1 cellular context compared by ENCODE assay signal in the genomic region with DNA sequence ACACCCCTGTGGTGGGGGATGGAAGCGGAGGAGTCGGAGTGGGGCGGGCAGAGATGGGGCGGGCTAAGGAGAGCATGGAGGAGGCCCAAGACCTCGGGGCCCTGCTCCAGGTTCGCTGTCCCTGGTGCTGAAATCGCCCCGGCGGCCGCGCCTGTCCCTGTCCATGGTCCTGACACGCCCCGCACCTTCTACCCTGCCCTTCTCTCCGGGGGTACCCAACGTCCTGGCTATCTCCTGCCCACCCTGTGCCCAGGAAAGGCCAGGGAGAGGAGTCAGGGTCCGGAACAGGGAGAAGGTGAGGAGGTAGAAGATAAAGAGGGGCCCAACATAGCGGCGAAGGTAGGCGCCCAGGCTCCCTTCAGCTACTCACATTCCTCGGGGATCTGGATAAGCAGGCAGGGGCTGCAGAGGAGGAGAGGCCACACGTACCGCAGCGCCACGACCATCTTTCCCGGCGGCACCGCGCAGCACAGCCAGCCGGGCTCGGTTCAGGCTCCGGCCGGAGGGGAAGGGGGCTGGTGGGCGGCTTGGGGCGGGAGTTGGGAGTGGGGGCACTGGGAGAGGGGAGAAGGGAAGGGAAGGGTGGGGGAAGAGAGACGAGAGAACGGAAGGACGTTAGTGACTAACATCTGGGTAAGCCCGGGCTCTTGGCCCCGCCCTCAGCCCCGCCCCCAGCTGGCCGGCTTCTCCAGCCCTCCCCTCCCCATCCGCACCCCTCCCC.
A peak's percentile ranks its signal among the peaks of the same experiment; 100 is the strongest.
TF ChIP-seq lines count a peak whose summit lies in the region.

No MANE protein-coding gene starts in this region.

TF ChIP-seq in HepG2, 621 proteins besides CTCF, POLR2A, EP300 and RAD21 (continued from another document and continues in another):
- TF ChIP-seq CSRNP1 (CRISPR knock-in tag; IDR thresholded peaks at IDR 0.05) (peak; percentile 99), TOPORS (CRISPR knock-in tag; IDR thresholded peaks at IDR 0.05) (peak; percentile 100), KMT2A (CRISPR knock-in tag; IDR thresholded peaks at IDR 0.05) (peak; percentile 92), PRMT3 (CRISPR knock-in tag; IDR thresholded peaks at IDR 0.05; ENCODE audit: borderline replicate concordance, low read depth) (peak; percentile 99), CENPT (CRISPR knock-in tag; IDR thresholded peaks at IDR 0.05; ENCODE audit: low read depth) (peak; percentile 99), CEBPG (CRISPR knock-in tag; IDR thresholded peaks at IDR 0.05) (peak; percentile 62), YEATS2 (CRISPR knock-in tag; IDR thresholded peaks at IDR 0.05; ENCODE audit: borderline replicate concordance) (peak; percentile 95), E2F1 (CRISPR knock-in tag; IDR thresholded peaks at IDR 0.05) (peak; percentile 96), ZNF530 (CRISPR knock-in tag; IDR thresholded peaks at IDR 0.05; ENCODE audit: low read depth) (peak; percentile 98), ZNF207 (IDR thresholded peaks at IDR 0.05; ENCODE audit: borderline replicate concordance) (no peak), NFKBIZ (CRISPR knock-in tag; IDR thresholded peaks at IDR 0.05) (peak; percentile 100), ZMYM2 (CRISPR knock-in tag; IDR thresholded peaks at IDR 0.05) (peak; percentile 71), ZNF263 (CRISPR knock-in tag; IDR thresholded peaks at IDR 0.05) (peak; percentile 93), ZSCAN9 (CRISPR knock-in tag; IDR thresholded peaks at IDR 0.05; ENCODE audit: borderline replicate concordance) (peak; percentile 100), SMAD1 (CRISPR knock-in tag; IDR thresholded peaks at IDR 0.05; ENCODE audit: borderline replicate concordance, low read depth) (peak; percentile 97), SYNCRIP (IDR thresholded peaks at IDR 0.05; ENCODE audit: insufficient read depth, low read depth, low read length) (no peak), NR2F6 (IDR thresholded peaks at IDR 0.05) (no peak), NR2F6 (CRISPR knock-in tag; IDR thresholded peaks at IDR 0.05) (peak; percentile 86), SRY (CRISPR knock-in tag; IDR thresholded peaks at IDR 0.05) (peak; percentile 100), ZNF709 (CRISPR knock-in tag; IDR thresholded peaks at IDR 0.05) (peak; percentile 100), ZFP62 (CRISPR knock-in tag; IDR thresholded peaks at IDR 0.05) (no peak), ZFP91 (CRISPR knock-in tag; IDR thresholded peaks at IDR 0.05; ENCODE audit: borderline replicate concordance) (peak; percentile 84), SKIL (CRISPR knock-in tag; IDR thresholded peaks at IDR 0.05; ENCODE audit: borderline replicate concordance) (peak; percentile 86), ZMAT5 (CRISPR knock-in tag; IDR thresholded peaks at IDR 0.05; ENCODE audit: borderline replicate concordance, low read depth) (peak; percentile 98), ZNF275 (CRISPR knock-in tag; IDR thresholded peaks at IDR 0.05; ENCODE audit: borderline replicate concordance) (peak; percentile 100), RARG (CRISPR knock-in tag; IDR thresholded peaks at IDR 0.05; ENCODE audit: low read depth) (peak; percentile 99), SCMH1 (CRISPR knock-in tag; IDR thresholded peaks at IDR 0.05; ENCODE audit: borderline replicate concordance) (peak; percentile 84), GZF1 (CRISPR knock-in tag; IDR thresholded peaks at IDR 0.05) (peak; percentile 97), RCOR2 (CRISPR knock-in tag; IDR thresholded peaks at IDR 0.05) (peak; percentile 74; the same call in 1 of the 2 replicates), SRSF1 (optimal IDR thresholded peaks at IDR 0.05; ENCODE audit: low read depth, low read length) (no peak), PRPF4 (IDR thresholded peaks at IDR 0.05; ENCODE audit: low read depth, low read length, poor library complexity, severe bottlenecking) (no peak), MEF2D (CRISPR knock-in tag; IDR thresholded peaks at IDR 0.05) (peak; percentile 99), ZNF484 (CRISPR knock-in tag; IDR thresholded peaks at IDR 0.05; ENCODE audit: borderline replicate concordance, low read depth) (peak; percentile 97; the same call in 1 of the 2 replicates), E2F2 (CRISPR knock-in tag; IDR thresholded peaks at IDR 0.05; ENCODE audit: borderline replicate concordance) (peak; percentile 100; the same call in 1 of the 2 replicates), SAFB2 (CRISPR knock-in tag; IDR thresholded peaks at IDR 0.05; ENCODE audit: borderline replicate concordance, low read depth) (peak; percentile 100), NFE2L1 (CRISPR knock-in tag; IDR thresholded peaks at IDR 0.05; ENCODE audit: borderline replicate concordance) (peak; percentile 95; the same call in 1 of the 2 replicates), ZSCAN31 (CRISPR knock-in tag; IDR thresholded peaks at IDR 0.05; ENCODE audit: low read depth) (peak; percentile 100)
- TF ChIP-seq, protein P1, sequence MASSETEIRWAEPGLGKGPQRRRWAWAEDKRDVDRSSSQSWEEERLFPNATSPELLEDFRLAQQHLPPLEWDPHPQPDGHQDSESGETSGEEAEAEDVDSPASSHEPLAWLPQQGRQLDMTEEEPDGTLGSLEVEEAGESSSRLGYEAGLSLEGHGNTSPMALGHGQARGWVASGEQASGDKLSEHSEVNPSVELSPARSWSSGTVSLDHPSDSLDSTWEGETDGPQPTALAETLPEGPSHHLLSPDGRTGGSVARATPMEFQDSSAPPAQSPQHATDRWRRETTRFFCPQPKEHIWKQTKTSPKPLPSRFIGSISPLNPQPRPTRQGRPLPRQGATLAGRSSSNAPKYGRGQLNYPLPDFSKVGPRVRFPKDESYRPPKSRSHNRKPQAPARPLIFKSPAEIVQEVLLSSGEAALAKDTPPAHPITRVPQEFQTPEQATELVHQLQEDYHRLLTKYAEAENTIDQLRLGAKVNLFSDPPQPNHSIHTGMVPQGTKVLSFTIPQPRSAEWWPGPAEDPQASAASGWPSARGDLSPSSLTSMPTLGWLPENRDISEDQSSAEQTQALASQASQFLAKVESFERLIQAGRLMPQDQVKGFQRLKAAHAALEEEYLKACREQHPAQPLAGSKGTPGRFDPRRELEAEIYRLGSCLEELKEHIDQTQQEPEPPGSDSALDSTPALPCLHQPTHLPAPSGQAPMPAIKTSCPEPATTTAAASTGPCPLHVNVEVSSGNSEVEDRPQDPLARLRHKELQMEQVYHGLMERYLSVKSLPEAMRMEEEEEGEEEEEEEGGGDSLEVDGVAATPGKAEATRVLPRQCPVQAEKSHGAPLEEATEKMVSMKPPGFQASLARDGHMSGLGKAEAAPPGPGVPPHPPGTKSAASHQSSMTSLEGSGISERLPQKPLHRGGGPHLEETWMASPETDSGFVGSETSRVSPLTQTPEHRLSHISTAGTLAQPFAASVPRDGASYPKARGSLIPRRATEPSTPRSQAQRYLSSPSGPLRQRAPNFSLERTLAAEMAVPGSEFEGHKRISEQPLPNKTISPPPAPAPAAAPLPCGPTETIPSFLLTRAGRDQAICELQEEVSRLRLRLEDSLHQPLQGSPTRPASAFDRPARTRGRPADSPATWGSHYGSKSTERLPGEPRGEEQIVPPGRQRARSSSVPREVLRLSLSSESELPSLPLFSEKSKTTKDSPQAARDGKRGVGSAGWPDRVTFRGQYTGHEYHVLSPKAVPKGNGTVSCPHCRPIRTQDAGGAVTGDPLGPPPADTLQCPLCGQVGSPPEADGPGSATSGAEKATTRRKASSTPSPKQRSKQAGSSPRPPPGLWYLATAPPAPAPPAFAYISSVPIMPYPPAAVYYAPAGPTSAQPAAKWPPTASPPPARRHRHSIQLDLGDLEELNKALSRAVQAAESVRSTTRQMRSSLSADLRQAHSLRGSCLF (CRISPR knock-in tag; IDR thresholded peaks at IDR 0.05; ENCODE audit: borderline replicate concordance): peak; percentile 99
- TF ChIP-seq, protein P2, sequence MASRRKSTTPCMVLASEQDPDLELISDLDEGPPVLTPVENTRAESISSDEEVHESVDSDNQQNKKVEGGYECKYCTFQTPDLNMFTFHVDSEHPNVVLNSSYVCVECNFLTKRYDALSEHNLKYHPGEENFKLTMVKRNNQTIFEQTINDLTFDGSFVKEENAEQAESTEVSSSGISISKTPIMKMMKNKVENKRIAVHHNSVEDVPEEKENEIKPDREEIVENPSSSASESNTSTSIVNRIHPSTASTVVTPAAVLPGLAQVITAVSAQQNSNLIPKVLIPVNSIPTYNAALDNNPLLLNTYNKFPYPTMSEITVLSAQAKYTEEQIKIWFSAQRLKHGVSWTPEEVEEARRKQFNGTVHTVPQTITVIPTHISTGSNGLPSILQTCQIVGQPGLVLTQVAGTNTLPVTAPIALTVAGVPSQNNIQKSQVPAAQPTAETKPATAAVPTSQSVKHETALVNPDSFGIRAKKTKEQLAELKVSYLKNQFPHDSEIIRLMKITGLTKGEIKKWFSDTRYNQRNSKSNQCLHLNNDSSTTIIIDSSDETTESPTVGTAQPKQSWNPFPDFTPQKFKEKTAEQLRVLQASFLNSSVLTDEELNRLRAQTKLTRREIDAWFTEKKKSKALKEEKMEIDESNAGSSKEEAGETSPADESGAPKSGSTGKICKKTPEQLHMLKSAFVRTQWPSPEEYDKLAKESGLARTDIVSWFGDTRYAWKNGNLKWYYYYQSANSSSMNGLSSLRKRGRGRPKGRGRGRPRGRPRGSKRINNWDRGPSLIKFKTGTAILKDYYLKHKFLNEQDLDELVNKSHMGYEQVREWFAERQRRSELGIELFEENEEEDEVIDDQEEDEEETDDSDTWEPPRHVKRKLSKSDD (CRISPR knock-in tag; IDR thresholded peaks at IDR 0.05; ENCODE audit: low read depth): peak; percentile 98
- TF ChIP-seq, protein P3, sequence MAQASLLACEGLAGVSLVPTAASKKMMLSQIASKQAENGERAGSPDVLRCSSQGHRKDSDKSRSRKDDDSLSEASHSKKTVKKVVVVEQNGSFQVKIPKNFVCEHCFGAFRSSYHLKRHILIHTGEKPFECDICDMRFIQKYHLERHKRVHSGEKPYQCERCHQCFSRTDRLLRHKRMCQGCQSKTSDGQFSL (CRISPR knock-in tag; IDR thresholded peaks at IDR 0.05): peak; percentile 93
